ENCODE assay signal across 21 cellular contexts in genomic region chr9:90441814-90442213, GRCh38.
A peak's percentile ranks its signal among the peaks of the same experiment; 100 is the strongest.
DNase-seq lines count a peak whose midpoint lies in the region; ATAC-seq and TF ChIP-seq lines count a peak whose summit lies in the region.
"Had no signal": no experiment of that assay in that cellular context is flagged by ENCODE, and none has a peak within 500 bp of the region (broad histone marks: within the 10 kb centered on the region; RNA-seq: fewer than 3 reads in every experiment).

No MANE protein-coding gene starts in this region.

- H3K4me3 ChIP-seq in body of pancreas: no peak overlapping the region
- H3K4me3 ChIP-seq: heart right ventricle, left ventricle myocardium inferior, upper lobe of left lung had no signal

- H3K36me3 Mint-ChIP-seq in activated naive CD4-positive, alpha-beta T cell treated with anti-CD3 and anti-CD28 coated beads for 36 hours (ENCODE audit: low read depth): no peaks in the 10 kb centered on the region
- H3K36me3 Mint-ChIP-seq: CD8-positive, alpha-beta memory T cell had no signal

- no peak overlapping the region for H3K27ac ChIP-seq in body of pancreas
- H3K27ac ChIP-seq: heart right ventricle, HL-60, left ventricle myocardium inferior, upper lobe of left lung had no signal

- no peaks in the 10 kb centered on the region for H3K36me3 ChIP-seq in body of pancreas (replicated peaks in 1 of 2; ENCODE audit: insufficient read depth in 1 of 2, low read depth in 2 of 2)
- H3K36me3 ChIP-seq: heart right ventricle, left ventricle myocardium inferior, upper lobe of left lung had no signal

- no peak for TF ChIP-seq POLR2A in body of pancreas (IDR thresholded peaks at IDR 0.05)

- peaks cover 11% of the 10 kb centered on the region for H3K9me3 Mint-ChIP-seq in activated naive CD4-positive, alpha-beta T cell treated with anti-CD3 and anti-CD28 coated beads for 36 hours
- H3K9me3 Mint-ChIP-seq: activated T-cell treated with anti-CD3 and anti-CD28 coated beads, Interleukin-2, amount 50 U/mL, for 24 hours had no signal

- ATAC-seq in body of pancreas (peak; percentile 27), GM18520 (IDR thresholded peaks at IDR 0.05; ENCODE audit: unreplicated experiment) (no peak)
- ATAC-seq: activated CD8-positive, alpha-beta T cell treated with anti-CD3 and anti-CD28 coated beads, Interleukin-2, amount 10 ng/mL, durations not matched to agents 7 days and 5 days; heart right ventricle had no signal

- intact Hi-C loops in body of pancreas (cut with DNase I): no loop called here
- intact Hi-C loops in activated naive CD4-positive, alpha-beta T cell treated with anti-CD3 and anti-CD28 coated beads for 36 hours (cut with micrococcal nuclease): no loop called here

- H3K27me3 Mint-ChIP-seq in activated naive CD4-positive, alpha-beta T cell treated with anti-CD3 and anti-CD28 coated beads for 36 hours (ENCODE audit: low read depth): peaks cover 17% of the 10 kb centered on the region

- peaks cover 0 to 5% (median 4%) of the 10 kb centered on the region in 3 donors for H3K9me3 ChIP-seq in body of pancreas

- DNase-seq in NCI-H1092 treated with DMSO at 0.1 percent for 48 hours (lab: John Stamatoyannopoulos, UW) (peak; percentile 12), NCI-H1092 (lab: John Stamatoyannopoulos, UW) (no peak), NCI-H2171 (lab: John Stamatoyannopoulos, UW) (peak; percentile 34), body of pancreas (no peak), mucosa of gallbladder (ENCODE audit: low spot score) (peak; percentile 48), RKO (ENCODE audit: low spot score) (no peak)
- no peak for DNase-seq in activated naive CD4-positive, alpha-beta T cell treated with anti-CD3 and anti-CD28 coated beads for 36 hours
- DNase-seq: 8988T; activated CD8-positive, alpha-beta T cell treated with anti-CD3 and anti-CD28 coated beads, Interleukin-2, amount 10 ng/mL, durations not matched to agents 7 days and 5 days; activated T-cell treated with anti-CD3 and anti-CD28 coated beads, Interleukin-2, amount 50 U/mL, for 24 hours; CD8-positive, alpha-beta memory T cell; GOT3; heart right ventricle; left ventricle myocardium inferior; NCI-H1436 treated with DMSO at 0.1 percent for 48 hours; NCI-H524; T1000; upper lobe of left lung had no signal

- CTCF ChIA-PET in activated naive CD4-positive, alpha-beta T cell treated with anti-CD3 and anti-CD28 coated beads for 36 hours (lab: Charles Lee): no interaction called here

- no peaks in the 10 kb centered on the region for H3K4me1 Mint-ChIP-seq in activated naive CD4-positive, alpha-beta T cell treated with anti-CD3 and anti-CD28 coated beads for 36 hours (ENCODE audit: low read depth)
- H3K4me1 Mint-ChIP-seq: CD8-positive, alpha-beta memory T cell had no signal

- H3K27ac Mint-ChIP-seq in activated naive CD4-positive, alpha-beta T cell treated with anti-CD3 and anti-CD28 coated beads for 36 hours: no peak overlapping the region
- H3K27ac Mint-ChIP-seq: activated CD8-positive, alpha-beta T cell treated with anti-CD3 and anti-CD28 coated beads, Interleukin-2, amount 10 ng/mL, durations not matched to agents 7 days and 5 days; activated T-cell treated with anti-CD3 and anti-CD28 coated beads, Interleukin-2, amount 50 U/mL, for 24 hours; CD8-positive, alpha-beta memory T cell had no signal

- no peak for TF ChIP-seq CTCF in body of pancreas (IDR thresholded peaks at IDR 0.05)

- WGBS in body of pancreas, 2 donors: 24 to 30% methylated on average over 4 of the region's 4 CpGs

- H3K27me3 ChIP-seq in body of pancreas: no peaks in the 10 kb centered on the region
- H3K27me3 ChIP-seq: upper lobe of left lung had no signal

- peaks cover 4% of the 10 kb centered on the region for H3K4me1 ChIP-seq in body of pancreas
- H3K4me1 ChIP-seq: heart right ventricle, left ventricle myocardium inferior, upper lobe of left lung had no signal

- H3K4me3 Mint-ChIP-seq in activated naive CD4-positive, alpha-beta T cell treated with anti-CD3 and anti-CD28 coated beads for 36 hours: no peak overlapping the region
- H3K4me3 Mint-ChIP-seq: activated CD8-positive, alpha-beta T cell treated with anti-CD3 and anti-CD28 coated beads, Interleukin-2, amount 10 ng/mL, durations not matched to agents 7 days and 5 days; activated T-cell treated with anti-CD3 and anti-CD28 coated beads, Interleukin-2, amount 50 U/mL, for 24 hours; CD8-positive, alpha-beta memory T cell; nephron had no signal

Comparison
In these comparisons a context has a peak if more than half of its experiments do, and no peak if none do; other contexts are left out.
1. DNase-seq: peak in NCI-H1092 treated with DMSO at 0.1 percent for 48 hours (single experiment), NCI-H2171 (single experiment) and mucosa of gallbladder (single experiment); none in NCI-H1092 (single experiment), body of pancreas (0 of 4), RKO (single experiment) and activated naive CD4-positive, alpha-beta T cell treated with anti-CD3 and anti-CD28 coated beads for 36 hours (single experiment).